9 cellular contexts compared by ENCODE assay signal in the genomic region with DNA sequence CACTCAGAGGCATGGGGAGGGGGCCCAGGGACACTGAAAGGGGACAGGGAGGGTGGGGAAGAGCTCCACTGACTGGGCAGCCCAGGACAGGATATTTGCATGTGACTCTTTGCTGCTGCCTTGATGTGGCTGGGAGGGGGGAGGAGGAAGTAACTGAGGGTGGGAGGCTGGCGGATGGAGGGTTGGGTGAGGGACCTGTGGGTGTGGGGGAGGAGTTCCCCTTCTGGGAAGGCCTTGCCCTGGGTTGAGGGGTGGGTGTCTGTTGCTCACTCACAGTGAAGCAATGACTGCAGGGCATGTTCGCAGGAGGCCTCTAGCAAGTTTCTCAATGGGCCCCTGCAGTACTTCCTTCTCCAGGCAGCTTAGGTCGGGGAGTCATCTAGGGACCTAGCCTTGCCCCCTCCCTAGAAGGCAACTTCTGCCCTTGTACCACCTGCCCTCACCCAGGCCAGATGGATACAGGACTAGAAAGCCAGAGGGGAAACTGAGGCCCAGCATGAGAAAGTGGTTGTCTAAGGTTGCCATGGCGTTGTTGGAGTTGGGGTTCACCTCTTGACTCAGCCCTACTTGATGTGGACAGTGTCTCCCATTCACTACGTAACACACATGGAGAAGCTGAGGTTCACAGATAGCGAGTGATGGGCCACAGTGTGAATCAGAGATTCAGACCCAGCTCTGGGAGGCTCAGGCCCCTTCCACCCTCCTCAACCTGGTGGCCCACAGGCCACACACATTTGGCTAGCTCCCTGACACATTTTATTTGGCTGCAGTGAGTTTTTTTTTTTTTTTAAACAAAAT. TPM values are rescaled to one million over a fixed set of nuclear protein-coding genes. Genes with fewer than 3 reads are reported as not detected.
DNase-seq lines count a peak whose midpoint lies in the region; ATAC-seq and TF ChIP-seq lines count a peak whose summit lies in the region.
"Had no signal": no experiment of that assay in that cellular context is flagged by ENCODE, and none has a peak within 500 bp of the region (broad histone marks: within the 10 kb centered on the region; RNA-seq: fewer than 3 reads in every experiment).

No MANE protein-coding gene starts in this region.

- H3K4me3 Mint-ChIP-seq in activated CD4-positive, alpha-beta memory T cell treated with anti-CD3 and anti-CD28 coated beads, Interleukin-2, amount 10 ng/mL, durations not matched to agents 7 days and 5 days = peak overlapping the region; percentile 91

- H3K9me2 ChIP-seq in Loucy (replicated peaks; ENCODE audit: low read depth, low read length) = no peaks in the 10 kb centered on the region

- CTCF ChIA-PET in activated CD4-positive, alpha-beta memory T cell treated with anti-CD3 and anti-CD28 coated beads, Interleukin-2, amount 10 ng/mL, durations not matched to agents 7 days and 5 days (lab: Charles Lee) = interaction anchor here (0.6 to 12.6 kb wide), 14 partner anchors 12 to 119 kb away, joined by 3 to 235 read pairs (median 4); partner anchors contain the start of gene PFN3

- H3K27me3 Mint-ChIP-seq in activated CD4-positive, alpha-beta memory T cell treated with anti-CD3 and anti-CD28 coated beads, Interleukin-2, amount 10 ng/mL, durations not matched to agents 7 days and 5 days = no peaks in the 10 kb centered on the region

- peaks cover 49% of the 10 kb centered on the region for H3K4me1 ChIP-seq in Loucy (ENCODE audit: insufficient read depth, low read length, poor library complexity, severe bottlenecking)

- peaks cover 69% of the 10 kb centered on the region for H3K4me1 Mint-ChIP-seq in activated CD4-positive, alpha-beta memory T cell treated with anti-CD3 and anti-CD28 coated beads, Interleukin-2, amount 10 ng/mL, durations not matched to agents 7 days and 5 days

- H3K79me2 ChIP-seq in Loucy (ENCODE audit: insufficient read depth, low read length) = peaks cover 63% of the 10 kb centered on the region

- DNase-seq in activated CD4-positive, alpha-beta memory T cell treated with anti-CD3 and anti-CD28 coated beads, Interleukin-2, amount 10 ng/mL, durations not matched to agents 7 days and 5 days = peak; percentile 87
- DNase-seq in Right ventricle myocardium superior (peak; percentile 83), NCI-H1092 (lab: John Stamatoyannopoulos, UW) (no peak), NCI-H1417 (lab: John Stamatoyannopoulos, UW) (no peak), NCI-H1436 (lab: John Stamatoyannopoulos, UW) (no peak)
- peak; percentile 72 to 80 for DNase-seq in stimulated activated CD4-positive, alpha-beta T cell treated with anti-CD3 and anti-CD28 coated beads, Interleukin-2, amount 100 ng/mL, for 48 hours

- peaks cover 24% of the 10 kb centered on the region; the same call in 1 of the 2 replicates for H3K36me3 ChIP-seq in Loucy (ENCODE audit: insufficient read depth, low read length)

- peak overlapping the region; percentile 97 for H3K9ac ChIP-seq in Loucy (ENCODE audit: low read depth, low read length, poor library complexity, severe bottlenecking)
- H3K9ac ChIP-seq: KMS-11 had no signal

- TF ChIP-seq CTCF in Loucy (conservative IDR thresholded peaks at IDR 0.05; ENCODE audit: low read length) = no peak

- H3K27ac Mint-ChIP-seq in activated CD4-positive, alpha-beta memory T cell treated with anti-CD3 and anti-CD28 coated beads, Interleukin-2, amount 10 ng/mL, durations not matched to agents 7 days and 5 days = peak overlapping the region; percentile 93

- no peaks in the 10 kb centered on the region for H3K9me3 ChIP-seq in Loucy (ENCODE audit: insufficient read depth, low read depth, low read length)

- H3K36me3 Mint-ChIP-seq in activated CD4-positive, alpha-beta memory T cell treated with anti-CD3 and anti-CD28 coated beads, Interleukin-2, amount 10 ng/mL, durations not matched to agents 7 days and 5 days (ENCODE audit: low read depth) = peaks cover 71% of the 10 kb centered on the region

- no peaks in the 10 kb centered on the region for H3K27me3 ChIP-seq in Loucy (ENCODE audit: insufficient read depth, low read length, poor library complexity, severe bottlenecking)

- H3K4me3 ChIP-seq in Loucy (ENCODE audit: low read length, poor library complexity, severe bottlenecking) = peak overlapping the region; percentile 95

- no peaks in the 10 kb centered on the region for H3F3A ChIP-seq in Loucy (ENCODE audit: low read depth)

- H3K4me2 ChIP-seq in Loucy (ENCODE audit: low read depth, low read length, poor library complexity, severe bottlenecking) = peak overlapping the region; percentile 99
- H3K4me2 ChIP-seq: KMS-11 had no signal

- no peaks in the 10 kb centered on the region for H3K9me3 Mint-ChIP-seq in activated CD4-positive, alpha-beta memory T cell treated with anti-CD3 and anti-CD28 coated beads, Interleukin-2, amount 10 ng/mL, durations not matched to agents 7 days and 5 days

- POLR2A ChIA-PET in activated CD4-positive, alpha-beta memory T cell treated with anti-CD3 and anti-CD28 coated beads, Interleukin-2, amount 10 ng/mL, durations not matched to agents 7 days and 5 days (lab: Charles Lee) = interaction anchor here (0.7 to 14.9 kb wide), 11 partner anchors 9 to 170 kb away, joined by 3 to 654 read pairs (median 4); partner anchors contain the start of genes F12, PRR7 and RGS14

- intact Hi-C loops in Right ventricle myocardium superior (cut with DNase I) = no loop called here

- ATAC-seq in Right ventricle myocardium superior (ENCODE audit: poor library complexity) (no peak), GM21786 (IDR thresholded peaks at IDR 0.05; ENCODE audit: unreplicated experiment) (no peak)

- H2AFZ ChIP-seq in Loucy (ENCODE audit: low read length) = no peak overlapping the region

- H4K20me1 ChIP-seq in Loucy (ENCODE audit: insufficient read depth, low read length, poor library complexity, severe bottlenecking) = peaks cover 19% of the 10 kb centered on the region

RNA-seq across cellular contexts. Expression of gene GRK6, which starts 3.0 kb away (rescaled TPM):
- total RNA-seq in activated CD4-positive, alpha-beta memory T cell treated with anti-CD3 and anti-CD28 coated beads, Interleukin-2, amount 10 ng/mL, durations not matched to agents 7 days and 5 days = 100 to 1,000 TPM; 206 to 208 TPM
- 16.0 TPM for total RNA-seq in Right ventricle myocardium superior

RNA-seq across cellular contexts. Expression of gene PRR7, which starts 17.2 kb away (rescaled TPM):
- total RNA-seq in activated CD4-positive, alpha-beta memory T cell treated with anti-CD3 and anti-CD28 coated beads, Interleukin-2, amount 10 ng/mL, durations not matched to agents 7 days and 5 days = 1 to 10 TPM; 4.9 to 5.8 TPM
- 0.59 TPM for total RNA-seq in Right ventricle myocardium superior

RNA-seq across cellular contexts. Expression of gene F12, which starts 20.1 kb away (rescaled TPM):
- total RNA-seq in activated CD4-positive, alpha-beta memory T cell treated with anti-CD3 and anti-CD28 coated beads, Interleukin-2, amount 10 ng/mL, durations not matched to agents 7 days and 5 days = 1 to 10 TPM; 1.5 to 1.6 TPM
- total RNA-seq in Right ventricle myocardium superior = not detected

RNA-seq across cellular contexts. Expression of gene PFN3, which starts 29.0 kb away (rescaled TPM):
- not detected for total RNA-seq in activated CD4-positive, alpha-beta memory T cell treated with anti-CD3 and anti-CD28 coated beads, Interleukin-2, amount 10 ng/mL, durations not matched to agents 7 days and 5 days
- not detected for total RNA-seq in Right ventricle myocardium superior

RNA-seq across cellular contexts. Expression of gene DBN1, which starts 44.0 kb away (rescaled TPM):
- 1 to 10 TPM; 4.9 to 5.0 TPM for total RNA-seq in activated CD4-positive, alpha-beta memory T cell treated with anti-CD3 and anti-CD28 coated beads, Interleukin-2, amount 10 ng/mL, durations not matched to agents 7 days and 5 days
- 24.2 TPM for total RNA-seq in Right ventricle myocardium superior

Comparison
In these comparisons a context has a peak if more than half of its experiments do, and no peak if none do; other contexts are left out.
1. DNase-seq: peak in activated CD4-positive, alpha-beta memory T cell treated with anti-CD3 and anti-CD28 coated beads, Interleukin-2, amount 10 ng/mL, durations not matched to agents 7 days and 5 days (single experiment), Right ventricle myocardium superior (single experiment) and stimulated activated CD4-positive, alpha-beta T cell treated with anti-CD3 and anti-CD28 coated beads, Interleukin-2, amount 100 ng/mL, for 48 hours (2 of 2); none in NCI-H1092 (single experiment), NCI-H1417 (0 of 3) and NCI-H1436 (single experiment).
2. RNA of gene GRK6, which starts 3.0 kb away (total RNA-seq): 206 to 208 TPM in activated CD4-positive, alpha-beta memory T cell treated with anti-CD3 and anti-CD28 coated beads, Interleukin-2, amount 10 ng/mL, durations not matched to agents 7 days and 5 days; 16.0 TPM in Right ventricle myocardium superior (single experiment); every median in the first group is over 10 times any median in the second.